24 cellular contexts compared by ENCODE assay signal in the genomic region with DNA sequence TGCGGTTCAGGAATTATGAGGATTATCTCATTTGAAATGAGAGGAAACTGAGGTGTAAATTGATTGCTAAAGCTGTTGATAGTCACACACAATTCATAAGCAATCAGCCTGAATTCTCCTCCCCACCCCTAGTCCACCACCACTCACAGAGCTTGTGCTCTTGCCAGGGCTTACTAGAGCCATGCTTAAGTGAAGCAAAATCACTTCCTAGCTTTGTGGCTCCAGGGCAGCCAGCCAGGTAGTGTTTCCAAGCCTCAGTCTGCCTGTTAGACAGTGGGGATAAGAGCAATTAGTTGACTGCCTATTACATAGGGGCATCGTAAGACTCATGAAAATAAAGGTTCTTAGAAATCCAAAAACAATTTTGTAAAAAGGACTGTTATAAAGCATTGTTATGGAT.
"Had no signal": no experiment of that assay in that cellular context is flagged by ENCODE, and none has a peak within 500 bp of the region (broad histone marks: within the 10 kb centered on the region; RNA-seq: fewer than 3 reads in every experiment).

No MANE protein-coding gene starts in this region.

- H3K9me3 ChIP-seq: adrenal gland, body of pancreas had no signal

- H3K27ac ChIP-seq: adrenal gland, body of pancreas had no signal

- H3K36me3 ChIP-seq: adrenal gland had no signal

- H3K4me3 ChIP-seq: adrenal gland, body of pancreas had no signal

- ATAC-seq: activated CD4-positive, alpha-beta T cell treated with anti-CD3 and anti-CD28 coated beads for 36 hours; activated CD8-positive, alpha-beta memory T cell treated with anti-CD3 and anti-CD28 coated beads, Interleukin-2, amount 10 ng/mL, durations not matched to agents 7 days and 5 days; activated CD8-positive, alpha-beta T cell treated with anti-CD3 and anti-CD28 coated beads, Interleukin-2, amount 10 ng/mL, durations not matched to agents 7 days and 5 days; activated naive CD8-positive, alpha-beta T cell treated with anti-CD3 and anti-CD28 coated beads, Interleukin-2, amount 50 U/mL, for 24 hours; body of pancreas; esophagus mucosa had no signal

- DNase-seq: activated CD4-positive, alpha-beta memory T cell treated with anti-CD3 and anti-CD28 coated beads for 36 hours; activated CD4-positive, alpha-beta T cell treated with anti-CD3 and anti-CD28 coated beads for 36 hours; activated CD4-positive, alpha-beta T cell treated with anti-CD3 and anti-CD28 coated beads, Interleukin-2, amount 10 ng/mL, durations not matched to agents 24 days and 14 days; activated CD4-positive, CD25-positive, alpha-beta regulatory T cell; activated CD4-positive, CD25-positive, alpha-beta regulatory T cell treated with anti-CD3 and anti-CD28 coated beads, Interleukin-2, amount 50 U/mL, for 72 hours; activated CD8-positive, alpha-beta memory T cell treated with anti-CD3 and anti-CD28 coated beads, Interleukin-2, amount 10 ng/mL, durations not matched to agents 7 days and 5 days; activated CD8-positive, alpha-beta memory T cell treated with anti-CD3 and anti-CD28 coated beads, Interleukin-2, amount 50 U/mL, for 4 hours; activated CD8-positive, alpha-beta T cell treated with anti-CD3 and anti-CD28 coated beads, Interleukin-2, amount 10 ng/mL, durations not matched to agents 7 days and 5 days; activated effector memory CD4-positive, alpha-beta T cell treated with anti-CD3 and anti-CD28 coated beads, Interleukin-2, amount 50 U/mL, for 16 hours; activated naive CD4-positive, alpha-beta T cell treated with anti-CD3 and anti-CD28 coated beads for 36 hours; activated naive CD8-positive, alpha-beta T cell treated with anti-CD3 and anti-CD28 coated beads for 36 hours; activated naive CD8-positive, alpha-beta T cell treated with anti-CD3 and anti-CD28 coated beads, Interleukin-2, amount 50 U/mL, for 24 hours; activated T-cell treated with anti-CD3 and anti-CD28 coated beads, Interleukin-2, amount 50 U/mL, for 1 hour; activated T-cell treated with anti-CD3 and anti-CD28 coated beads, Interleukin-2, amount 50 U/mL, for 48 hours; adrenal gland; amygdala; aorta; body of pancreas; caudate nucleus; cortex of kidney; effector CD8-positive, alpha-beta T cell; foreskin fibroblast; T-helper 2 cell had no signal

- H3K27me3 ChIP-seq: adrenal gland, body of pancreas had no signal
